In genomic region chr3:37540786-37541185, GRCh38 we compare ENCODE assay signal across 28 cellular contexts.
A peak's percentile ranks its signal among the peaks of the same experiment; 100 is the strongest.
DNase-seq lines count a peak whose midpoint lies in the region; ATAC-seq, FAIRE-seq and TF ChIP-seq lines count a peak whose summit lies in the region.
"Had no signal": no experiment of that assay in that cellular context is flagged by ENCODE, and none has a peak within 500 bp of the region (broad histone marks: within the 10 kb centered on the region; RNA-seq: fewer than 3 reads in every experiment).

No MANE protein-coding gene starts in this region.

- no peak overlapping the region for H3K27ac Mint-ChIP-seq in chondrocyte (ENCODE audit: unreplicated experiment)
- H3K27ac Mint-ChIP-seq: activated CD8-positive, alpha-beta T cell treated with anti-CD3 and anti-CD28 coated beads, Interleukin-2, amount 10 ng/mL, durations not matched to agents 7 days and 5 days; activated naive CD8-positive, alpha-beta T cell; CD4-positive, CD25-positive, alpha-beta regulatory T cell; dendritic cell treated with granulocyte-macrophage colony-stimulating factor and Interleukin-4, amounts not matched to agents 40 ng/mL and 50 ng/mL, for 4 days; naive thymus-derived CD8-positive, alpha-beta T cell had no signal

- intact Hi-C loops in lower lobe of right lung (cut with DNase I): no loop called here

- DNase-seq in DMS153 (lab: John Stamatoyannopoulos, UW): peak; percentile 14
- DNase-seq in DMS153 treated with DMSO at 0.1 percent for 48 hours (lab: John Stamatoyannopoulos, UW; ENCODE audit: unreplicated experiment): no peak
- peak; percentile 55 for DNase-seq in NCI-H1105 treated with DMSO at 0.1 percent for 48 hours (lab: John Stamatoyannopoulos, UW)
- peak; percentile 25 for DNase-seq in myocyte (ENCODE audit: low read depth)
- DNase-seq in lower lobe of right lung: no peak
- DNase-seq in H54 (ENCODE audit: insufficient read length, low spot score): no peak
- no peak for DNase-seq in chondrocyte (ENCODE audit: low spot score)
- DNase-seq: activated CD8-positive, alpha-beta T cell treated with anti-CD3 and anti-CD28 coated beads, Interleukin-2, amount 10 ng/mL, durations not matched to agents 7 days and 5 days; activated effector memory CD4-positive, alpha-beta T cell treated with Interleukin-2 at 50 U/mL for 16 hours; activated T-cell treated with anti-CD3 and anti-CD28 coated beads for 4 hours; anterior cingulate cortex; CD4-positive, CD25-positive, alpha-beta regulatory T cell; Kasumi-1; midbrain; naive thymus-derived CD8-positive, alpha-beta T cell; NCI-H69; nucleus accumbens; RPMI8226; stimulated activated naive CD4-positive, alpha-beta T cell treated with Interleukin-2 at 50 U/mL for 16 hours had no signal

- H3K36me3 ChIP-seq in lower lobe of right lung: peaks cover 35% of the 10 kb centered on the region
- H3K36me3 ChIP-seq: cardiac muscle cell had no signal

- H3K9me3 Mint-ChIP-seq in chondrocyte (ENCODE audit: low read depth): no peaks in the 10 kb centered on the region
- H3K9me3 Mint-ChIP-seq: dendritic cell treated with granulocyte-macrophage colony-stimulating factor and Interleukin-4, amounts not matched to agents 40 ng/mL and 50 ng/mL, for 4 days; naive thymus-derived CD8-positive, alpha-beta T cell had no signal

- H3K4me3 ChIP-seq in lower lobe of right lung: no peak overlapping the region
- H3K4me3 ChIP-seq: cardiac muscle cell had no signal

- no peak for ATAC-seq in lower lobe of right lung
- ATAC-seq: activated CD8-positive, alpha-beta T cell treated with anti-CD3 and anti-CD28 coated beads, Interleukin-2, amount 10 ng/mL, durations not matched to agents 7 days and 5 days; naive thymus-derived CD8-positive, alpha-beta T cell had no signal

- H3K27me3 ChIP-seq in lower lobe of right lung (ENCODE audit: low read depth): no peaks in the 10 kb centered on the region
- H3K27me3 ChIP-seq: cardiac muscle cell had no signal

- peak overlapping the region; percentile 20; the same call in 1 of the 2 replicates for H3K27ac ChIP-seq in VCaP
- no peak overlapping the region for H3K27ac ChIP-seq in lower lobe of right lung
- H3K27ac ChIP-seq: 22Rv1, cardiac muscle cell had no signal

- H3K27me3 Mint-ChIP-seq in chondrocyte (ENCODE audit: low read depth): peaks cover 7% of the 10 kb centered on the region
- H3K27me3 Mint-ChIP-seq: activated naive CD8-positive, alpha-beta T cell; CD4-positive, CD25-positive, alpha-beta regulatory T cell; dendritic cell treated with granulocyte-macrophage colony-stimulating factor and Interleukin-4, amounts not matched to agents 40 ng/mL and 50 ng/mL, for 4 days; naive thymus-derived CD8-positive, alpha-beta T cell had no signal

- no peaks in the 10 kb centered on the region for H3K9me3 ChIP-seq in lower lobe of right lung

- no peak for TF ChIP-seq POLR2A in H54 (IDR thresholded peaks at IDR 0.05; ENCODE audit: low read depth, low read length)

- H3K4me3 Mint-ChIP-seq in chondrocyte (ENCODE audit: unreplicated experiment): no peak overlapping the region
- H3K4me3 Mint-ChIP-seq: activated CD8-positive, alpha-beta T cell treated with anti-CD3 and anti-CD28 coated beads, Interleukin-2, amount 10 ng/mL, durations not matched to agents 7 days and 5 days; activated naive CD8-positive, alpha-beta T cell; CD4-positive, CD25-positive, alpha-beta regulatory T cell; dendritic cell treated with granulocyte-macrophage colony-stimulating factor and Interleukin-4, amounts not matched to agents 40 ng/mL and 50 ng/mL, for 4 days; naive thymus-derived CD8-positive, alpha-beta T cell had no signal

- TF ChIP-seq CTCF in VCaP (conservative IDR thresholded peaks at IDR 0.05): no peak
- TF ChIP-seq CTCF in lower lobe of right lung (IDR thresholded peaks at IDR 0.05): no peak
- no peak for TF ChIP-seq CTCF in chondrocyte (IDR thresholded peaks at IDR 0.05)

- H3K4me1 Mint-ChIP-seq in chondrocyte (ENCODE audit: low read depth): no peaks in the 10 kb centered on the region
- H3K4me1 Mint-ChIP-seq: CD4-positive, CD25-positive, alpha-beta regulatory T cell had no signal

- no peak for FAIRE-seq in H54 (lab: Jason Lieb, UNC)
- FAIRE-seq: endometrium, G401.6, islet of Langerhans, urothelium cell line had no signal

- H3K4me1 ChIP-seq in lower lobe of right lung: peaks cover 16% of the 10 kb centered on the region

- peaks cover 1% of the 10 kb centered on the region for H3K36me3 Mint-ChIP-seq in chondrocyte (ENCODE audit: low read depth)
- H3K36me3 Mint-ChIP-seq: activated naive CD8-positive, alpha-beta T cell; CD4-positive, CD25-positive, alpha-beta regulatory T cell; naive thymus-derived CD8-positive, alpha-beta T cell had no signal

Comparison
In these comparisons a context has a peak if more than half of its experiments do, and no peak if none do; other contexts are left out.
1. DNase-seq: peak in DMS153 (single experiment), NCI-H1105 treated with DMSO at 0.1 percent for 48 hours (single experiment) and myocyte (single experiment); none in DMS153 treated with DMSO at 0.1 percent for 48 hours (single experiment), lower lobe of right lung (single experiment), H54 (single experiment) and chondrocyte (single experiment).